In the genomic region with DNA sequence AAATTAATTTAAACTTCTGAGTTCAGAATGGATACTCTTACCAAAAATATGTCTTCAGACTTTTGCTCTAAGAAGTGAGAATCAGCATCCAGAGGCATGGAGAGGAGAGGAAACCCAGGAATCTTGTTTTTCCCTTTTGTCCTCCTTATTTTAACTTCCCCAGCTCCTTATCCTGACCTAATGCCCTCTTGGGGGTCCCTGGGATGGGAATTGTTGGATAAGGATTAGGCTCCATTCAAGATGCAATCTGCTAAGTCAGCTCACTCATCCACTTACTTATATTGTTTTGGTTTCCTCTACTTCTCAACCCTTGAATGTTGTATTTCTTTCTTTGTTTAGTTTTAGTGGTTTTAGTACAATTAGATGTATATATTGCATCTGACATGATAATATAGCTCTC, we compare ENCODE assay signal across 27 cellular contexts.
"Had no signal": no experiment of that assay in that cellular context is flagged by ENCODE, and none has a peak within 500 bp of the region (broad histone marks: within the 10 kb centered on the region; RNA-seq: fewer than 3 reads in every experiment).

No MANE protein-coding gene starts in this region.

- H3K79me2 ChIP-seq: parathyroid adenoma had no signal

- H3K4me3 ChIP-seq: ovary, psoas muscle, right lobe of liver, sigmoid colon, stomach, thoracic aorta, thyroid gland, tibial nerve, upper lobe of left lung, vagina had no signal

- H3K36me3 ChIP-seq: ovary, right lobe of liver, sigmoid colon, stomach, thoracic aorta, thyroid gland, tibial nerve, upper lobe of left lung, vagina had no signal

- H3K4me3 Mint-ChIP-seq: natural killer cell; nephron; stimulated activated effector memory CD8-positive, alpha-beta T cell treated with anti-CD3 and anti-CD28 coated beads, Interleukin-12 subunit alpha, Interleukin-12 subunit beta, amount 100 ng/mL, for 72 hours; stimulated activated naive B cell treated with anti-CD40 and anti-IgM and Interleukin-4, amounts not matched to agents 10 μg/mL and 1 μg/mL and 100 μg/mL, for 72 hours; stimulated activated naive CD8-positive, alpha-beta T cell treated with anti-CD3 and anti-CD28 coated beads, Interleukin-15, Interleukin-2, amounts not matched to agents 100 ng/mL and 50 ng/mL, for 24 hours had no signal

- H3K9me3 ChIP-seq: ovary, psoas muscle, right lobe of liver, sigmoid colon, stomach, thoracic aorta, thyroid gland, tibial nerve, upper lobe of left lung, vagina had no signal

- H3K27me3 Mint-ChIP-seq: progenitor cell of endocrine pancreas; stimulated activated naive B cell treated with anti-CD40 and anti-IgM and Interleukin-4, amounts not matched to agents 10 μg/mL and 1 μg/mL and 100 μg/mL, for 72 hours; stimulated activated naive CD8-positive, alpha-beta T cell treated with anti-CD3 and anti-CD28 coated beads, Interleukin-15, Interleukin-2, amounts not matched to agents 100 ng/mL and 50 ng/mL, for 24 hours had no signal

- H3K4me1 Mint-ChIP-seq: natural killer cell; nephron; stimulated activated effector memory CD8-positive, alpha-beta T cell treated with anti-CD3 and anti-CD28 coated beads, Interleukin-12 subunit alpha, Interleukin-12 subunit beta, amount 100 ng/mL, for 72 hours; stimulated activated naive B cell treated with anti-CD40 and anti-IgM and Interleukin-4, amounts not matched to agents 10 μg/mL and 1 μg/mL and 100 μg/mL, for 72 hours had no signal

- FAIRE-seq: small intestine had no signal

- H3K9ac ChIP-seq: parathyroid adenoma had no signal

- H2AFZ ChIP-seq: parathyroid adenoma had no signal

- ATAC-seq: natural killer cell; psoas muscle; right cardiac atrium; right lobe of liver; stimulated activated effector memory CD8-positive, alpha-beta T cell treated with anti-CD3 and anti-CD28 coated beads, Interleukin-12 subunit alpha, Interleukin-12 subunit beta, amount 100 ng/mL, for 72 hours; stimulated activated naive B cell treated with anti-CD40 and anti-IgM and Interleukin-4, amounts not matched to agents 10 μg/mL and 1 μg/mL and 100 μg/mL, for 72 hours had no signal

- H3K27ac ChIP-seq: ovary, parathyroid adenoma, psoas muscle, right lobe of liver, sigmoid colon, stomach, thoracic aorta, thyroid gland, tibial nerve, upper lobe of left lung, vagina had no signal

- H3K27me3 ChIP-seq: ovary, sigmoid colon, stomach, thyroid gland, tibial nerve, upper lobe of left lung, vagina had no signal

- H3K4me1 ChIP-seq: parathyroid adenoma, psoas muscle, right lobe of liver, sigmoid colon, stomach, thyroid gland, tibial nerve, upper lobe of left lung, vagina had no signal

- H3K27ac Mint-ChIP-seq: natural killer cell; nephron; progenitor cell of endocrine pancreas; stimulated activated effector memory CD8-positive, alpha-beta T cell treated with anti-CD3 and anti-CD28 coated beads, Interleukin-12 subunit alpha, Interleukin-12 subunit beta, amount 100 ng/mL, for 72 hours; stimulated activated naive B cell treated with anti-CD40 and anti-IgM and Interleukin-4, amounts not matched to agents 10 μg/mL and 1 μg/mL and 100 μg/mL, for 72 hours; stimulated activated naive CD8-positive, alpha-beta T cell treated with anti-CD3 and anti-CD28 coated beads, Interleukin-15, Interleukin-2, amounts not matched to agents 100 ng/mL and 50 ng/mL, for 24 hours had no signal

- DNase-seq: natural killer cell; occipital lobe; ovary; posterior cingulate gyrus; psoas muscle; right cardiac atrium; right lobe of liver; sigmoid colon; small intestine; stimulated activated CD4-positive, alpha-beta T cell treated with anti-CD3 and anti-CD28 coated beads, Interleukin-15, amount 100 ng/mL, for 24 hours; stimulated activated CD4-positive, alpha-beta T cell treated with anti-CD3 and anti-CD28 coated beads, Interleukin-2, amount 100 ng/mL, for 24 hours; stimulated activated CD4-positive, alpha-beta T cell treated with anti-CD3 and anti-CD28 coated beads, Interleukin-2, amount 100 ng/mL, for 48 hours; stimulated activated CD4-positive, alpha-beta T cell treated with anti-CD3 and anti-CD28 coated beads, Interleukin-4, amount 100 ng/mL, for 24 hours; stimulated activated naive B cell treated with anti-CD40 and anti-IgM and Interleukin-4, amounts not matched to agents 10 μg/mL and 1 μg/mL and 100 μg/mL, for 72 hours; stimulated activated naive CD4-positive, alpha-beta T cell treated with Interleukin-2 at 50 U/mL for 16 hours; stomach; thyroid gland; trophoblast cell; upper lobe of left lung had no signal

- H3K36me3 Mint-ChIP-seq: stimulated activated effector memory CD8-positive, alpha-beta T cell treated with anti-CD3 and anti-CD28 coated beads, Interleukin-12 subunit alpha, Interleukin-12 subunit beta, amount 100 ng/mL, for 72 hours; stimulated activated naive B cell treated with anti-CD40 and anti-IgM and Interleukin-4, amounts not matched to agents 10 μg/mL and 1 μg/mL and 100 μg/mL, for 72 hours had no signal
